ENCODE assay signal across 10 cellular contexts in the genomic region with DNA sequence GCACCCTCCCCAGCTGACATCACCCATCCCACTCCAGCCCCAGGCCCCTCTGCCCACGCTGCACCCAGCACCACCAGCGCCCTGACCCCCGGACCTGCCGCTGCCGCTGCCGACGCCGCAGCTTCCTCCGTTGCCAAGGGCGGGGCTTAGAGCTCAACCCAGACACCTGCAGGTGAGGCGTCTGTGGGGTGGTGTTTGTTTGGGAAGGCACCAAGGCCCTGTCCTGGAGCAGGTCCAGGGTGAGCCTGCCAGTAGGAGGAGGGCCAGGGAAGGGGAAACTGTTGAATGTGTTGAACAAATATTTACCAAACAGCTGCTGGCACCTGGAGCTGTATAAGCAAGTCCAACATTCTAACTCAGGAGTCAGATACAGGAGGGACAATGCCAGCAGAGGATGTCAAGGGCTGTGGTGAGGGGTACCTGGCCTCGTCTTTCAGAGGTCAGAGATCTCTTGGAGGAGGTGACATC. TPM values are rescaled to one million over a fixed set of nuclear protein-coding genes. Genes with fewer than 3 reads are reported as not detected.
DNase-seq lines count a peak whose midpoint lies in the region; ATAC-seq and TF ChIP-seq lines count a peak whose summit lies in the region.
"Had no signal": no experiment of that assay in that cellular context is flagged by ENCODE, and none has a peak within 500 bp of the region (broad histone marks: within the 10 kb centered on the region; RNA-seq: fewer than 3 reads in every experiment).

No MANE protein-coding gene starts in this region.

- no peaks in the 10 kb centered on the region for H4K20me1 ChIP-seq in OCI-LY1 (ENCODE audit: insufficient read depth, low read length)

- intact Hi-C loops in activated naive CD4-positive, alpha-beta T cell treated with anti-CD3 and anti-CD28 coated beads for 36 hours (cut with micrococcal nuclease), result no loop called here
- intact Hi-C loops in transverse colon (cut with DNase I; ENCODE audit: low total_unique reads), result no loop called here
- intact Hi-C loops in natural killer cell (cut with micrococcal nuclease), result no loop called here

- H3F3A ChIP-seq in OCI-LY1 (ENCODE audit: insufficient read depth, low read length), result peaks cover 18% of the 10 kb centered on the region; the same call in 1 of the 2 replicates

- H3K27me3 Mint-ChIP-seq in activated naive CD4-positive, alpha-beta T cell treated with anti-CD3 and anti-CD28 coated beads for 36 hours (ENCODE audit: low read depth), result no peaks in the 10 kb centered on the region
- no peaks in the 10 kb centered on the region for H3K27me3 Mint-ChIP-seq in natural killer cell (ENCODE audit: low read depth in 2 of 2)

- no peaks in the 10 kb centered on the region for H3K9me3 ChIP-seq in OCI-LY1 (ENCODE audit: low read length)
- no peaks in the 10 kb centered on the region for H3K9me3 ChIP-seq in transverse colon

- no peaks in the 10 kb centered on the region for H3K9me2 ChIP-seq in OCI-LY1 (ENCODE audit: low read depth, low read length)

- peak overlapping the region; percentile 93 for H3K9ac ChIP-seq in OCI-LY1 (ENCODE audit: low read length)

- peaks cover 11% of the 10 kb centered on the region for H3K36me3 Mint-ChIP-seq in activated naive CD4-positive, alpha-beta T cell treated with anti-CD3 and anti-CD28 coated beads for 36 hours (ENCODE audit: low read depth)
- no peaks in the 10 kb centered on the region for H3K36me3 Mint-ChIP-seq in natural killer cell

- in situ Hi-C loops in transverse colon (cut with MboI; ENCODE audit: low pct_ligation_motif_present in 1 of 4, low pct_unique_long_range_greater_than_20kb in 1 of 4, low sequenced_read_pairs in 3 of 4), result no loop called here

- H3K27ac ChIP-seq in OCI-LY1 (ENCODE audit: low read depth, low read length, poor library complexity, severe bottlenecking) (peak overlapping the region; percentile 98), transverse colon (peak overlapping the region; percentile 96 to 100 (median 98))

- DNase-seq in activated naive CD4-positive, alpha-beta T cell treated with anti-CD3 and anti-CD28 coated beads for 36 hours, result no peak
- DNase-seq in activated naive CD4-positive, alpha-beta T cell (lab: John Stamatoyannopoulos, UW), result no peak
- DNase-seq in kidney tubule cell (ENCODE audit: low spot score), result peak; percentile 42
- DNase-seq in transverse colon, result peak; percentile 89
- DNase-seq in Kasumi-1 (lab: John Stamatoyannopoulos, UW), result no peak
- DNase-seq in natural killer cell, result no peak

- H2AFZ ChIP-seq in OCI-LY1 (ENCODE audit: low read length), result no peak overlapping the region

- H3K4me3 ChIP-seq in OCI-LY1 (ENCODE audit: low read depth, low read length, poor library complexity, severe bottlenecking) (peak overlapping the region; percentile 36), transverse colon (no peak overlapping the region)
- H3K4me3 ChIP-seq: coronary artery, smooth muscle cell had no signal

- H3K79me2 ChIP-seq in OCI-LY1 (ENCODE audit: insufficient read depth, low read length), result no peaks in the 10 kb centered on the region

- peak overlapping the region; percentile 91 for H3K4me2 ChIP-seq in OCI-LY1 (ENCODE audit: low read length)
- H3K4me2 ChIP-seq: smooth muscle cell had no signal

- peak; percentile 60 for TF ChIP-seq POLR2A in transverse colon (IDR thresholded peaks at IDR 0.05)

- H3K27me3 ChIP-seq in OCI-LY1 (ENCODE audit: insufficient read depth, low read length) (no peaks in the 10 kb centered on the region), transverse colon (no peaks in the 10 kb centered on the region)

- H3K4me1 Mint-ChIP-seq in activated naive CD4-positive, alpha-beta T cell treated with anti-CD3 and anti-CD28 coated beads for 36 hours (ENCODE audit: low read depth), result peaks cover 27% of the 10 kb centered on the region
- H3K4me1 Mint-ChIP-seq in natural killer cell, result peaks cover 13 to 43% of the 10 kb centered on the region in 2 donors

- TF ChIP-seq CTCF in OCI-LY1 (IDR thresholded peaks at IDR 0.05; ENCODE audit: low read length) (no peak), transverse colon (IDR thresholded peaks at IDR 0.05) (peak in 2 of 5 experiments; percentile 20 to 44), natural killer cell (IDR thresholded peaks at IDR 0.05) (no peak)

- H3K9me3 Mint-ChIP-seq in activated naive CD4-positive, alpha-beta T cell treated with anti-CD3 and anti-CD28 coated beads for 36 hours, result no peaks in the 10 kb centered on the region
- no peaks in the 10 kb centered on the region for H3K9me3 Mint-ChIP-seq in natural killer cell

- H3K4me3 Mint-ChIP-seq in activated naive CD4-positive, alpha-beta T cell treated with anti-CD3 and anti-CD28 coated beads for 36 hours, result no peak overlapping the region
- no peak overlapping the region for H3K4me3 Mint-ChIP-seq in natural killer cell

- peaks cover 66% of the 10 kb centered on the region for H3K4me1 ChIP-seq in OCI-LY1 (ENCODE audit: insufficient read depth, low read length, severe bottlenecking)
- peaks cover 20 to 72% (median 58%) of the 10 kb centered on the region in 4 donors for H3K4me1 ChIP-seq in transverse colon

- peaks cover 15% of the 10 kb centered on the region; the same call in 1 of the 2 replicates for H3K36me3 ChIP-seq in OCI-LY1 (ENCODE audit: insufficient read depth, low read length)
- H3K36me3 ChIP-seq in transverse colon, result no peaks in the 10 kb centered on the region

- peak overlapping the region; percentile 59 for H3K27ac Mint-ChIP-seq in activated naive CD4-positive, alpha-beta T cell treated with anti-CD3 and anti-CD28 coated beads for 36 hours
- peak overlapping the region in 1 of 2 donors; percentile 99 for H3K27ac Mint-ChIP-seq in natural killer cell

- TF ChIP-seq EP300 in transverse colon (IDR thresholded peaks at IDR 0.05; ENCODE audit: low read depth), result no peak

- WGBS in transverse colon (ENCODE audit: low coverage in 1 of 2), 2 donors, result 53% methylated on average over 12 of the region's 12 CpGs; no CpG with 5 or more reads in 1 of the 2 donors

- no peak for ATAC-seq in GM21737 (IDR thresholded peaks at IDR 0.05; ENCODE audit: unreplicated experiment)
- no peak for ATAC-seq in natural killer cell

- CTCF ChIA-PET in activated naive CD4-positive, alpha-beta T cell treated with anti-CD3 and anti-CD28 coated beads for 36 hours (lab: Charles Lee), result interaction anchor here (0.7 to 2.7 kb wide), 4 partner anchors 31 to 118 kb away, joined by 3 to 6 read pairs (median 4); a partner anchor contains a TSS

RNA-seq across cellular contexts. Expression of a gene that starts 3.1 kb away (rescaled TPM):
- 10 to 100 TPM; 64.2 to 74.5 TPM for total RNA-seq in activated naive CD4-positive, alpha-beta T cell treated with anti-CD3 and anti-CD28 coated beads for 36 hours
- total RNA-seq in transverse colon (10 to 100 TPM; 34.0 to 84.9 (median 36.8) TPM), natural killer cell (10 to 100 TPM; 30.7 to 38.7 (median 37.3) TPM)

RNA-seq across cellular contexts. Expression of a gene that starts 3.4 kb away (rescaled TPM):
- 10 to 100 TPM; 17.2 to 20.0 TPM for total RNA-seq in activated naive CD4-positive, alpha-beta T cell treated with anti-CD3 and anti-CD28 coated beads for 36 hours
- total RNA-seq in transverse colon, result 100 to 1,000 TPM in 2 of 4 donors, 10 to 100 TPM in 2; 63.6 to 203 (median 102) TPM
- total RNA-seq in natural killer cell, result 10 to 100 TPM; 26.4 to 39.3 (median 30.3) TPM

RNA-seq across cellular contexts. Expression of a gene that starts 7.2 kb away (rescaled TPM):
- 10 to 100 TPM; 16.9 to 19.3 TPM for total RNA-seq in activated naive CD4-positive, alpha-beta T cell treated with anti-CD3 and anti-CD28 coated beads for 36 hours
- total RNA-seq in transverse colon (100 to 1,000 TPM in 1 of 4 donors, 10 to 100 TPM in 3; 52.6 to 214 (median 76.0) TPM), natural killer cell (10 to 100 TPM; 45.0 to 47.0 (median 46.6) TPM)

RNA-seq across cellular contexts. Expression of a gene that starts 9.2 kb away (rescaled TPM):
- total RNA-seq in activated naive CD4-positive, alpha-beta T cell treated with anti-CD3 and anti-CD28 coated beads for 36 hours, result 100 to 1,000 TPM; 216 to 227 TPM
- 10 to 100 TPM; 62.8 to 80.4 (median 73.2) TPM for total RNA-seq in transverse colon
- total RNA-seq in natural killer cell, result 10 to 100 TPM; 16.9 to 21.3 (median 21.0) TPM

RNA-seq across cellular contexts. Expression of a gene that starts 11.4 kb away (rescaled TPM):
- 10 to 100 TPM; 51.4 to 51.9 TPM for total RNA-seq in activated naive CD4-positive, alpha-beta T cell treated with anti-CD3 and anti-CD28 coated beads for 36 hours
- total RNA-seq in transverse colon (100 to 1,000 TPM in 3 of 4 donors, 10 to 100 TPM in 1; 84.0 to 215 (median 127) TPM), natural killer cell (10 to 100 TPM; 59.1 to 79.1 (median 74.8) TPM)

Comparison
In these comparisons a context has a peak if more than half of its experiments do, and no peak if none do; other contexts are left out.
1. DNase-seq: peak in kidney tubule cell (single experiment) and transverse colon (single experiment); none in activated naive CD4-positive, alpha-beta T cell treated with anti-CD3 and anti-CD28 coated beads for 36 hours (single experiment), activated naive CD4-positive, alpha-beta T cell (0 of 4), Kasumi-1 (0 of 2) and natural killer cell (single experiment).